Comparison of ENCODE assay signal across 7 cellular contexts in the genomic region with DNA sequence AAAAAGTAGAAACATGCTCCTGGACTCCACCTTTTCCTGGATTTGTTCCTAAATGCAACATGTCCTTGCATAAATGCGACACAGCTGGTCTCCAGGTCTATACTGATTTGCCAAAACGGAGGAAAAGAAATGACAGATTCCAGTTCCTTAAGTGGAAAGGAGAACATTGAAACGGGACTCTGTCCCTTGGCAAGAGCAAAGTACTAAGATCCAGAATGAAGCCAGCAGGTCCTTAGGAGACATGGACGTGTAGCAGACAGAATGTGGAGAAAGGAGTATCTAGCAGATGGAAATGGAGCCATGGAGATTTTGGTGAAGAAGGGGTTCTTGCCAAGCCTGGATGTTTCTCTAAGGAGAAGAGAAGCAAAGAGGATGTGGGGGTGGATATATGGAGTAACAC. TPM values are rescaled to one million over a fixed set of nuclear protein-coding genes. Genes with fewer than 3 reads are reported as not detected.
"Had no signal": no experiment of that assay in that cellular context is flagged by ENCODE, and none has a peak within 500 bp of the region (broad histone marks: within the 10 kb centered on the region; RNA-seq: fewer than 3 reads in every experiment).

No MANE protein-coding gene starts in this region.

- ATAC-seq: GM23338, K562 had no signal

- H3K4me2 ChIP-seq: GM23338 had no signal

- DNase-seq: H9, HCEC 1CT, IMR-90 had no signal

- H2AFZ ChIP-seq: GM23338 had no signal

- H3K4me3 ChIP-seq: GM23338, K562 had no signal

RNA-seq across cellular contexts. Expression of a gene that starts 16.2 kb away (rescaled TPM):
- total RNA-seq: GM23338, H1, H9, HT-29, IMR-90, K562 had no signal

RNA-seq across cellular contexts. Expression of a gene that starts 35.2 kb away (rescaled TPM):
- total RNA-seq: H1, H9, HT-29, IMR-90, K562 had no signal
